Comparison of ENCODE assay signal across 8 cellular contexts in the genomic region with DNA sequence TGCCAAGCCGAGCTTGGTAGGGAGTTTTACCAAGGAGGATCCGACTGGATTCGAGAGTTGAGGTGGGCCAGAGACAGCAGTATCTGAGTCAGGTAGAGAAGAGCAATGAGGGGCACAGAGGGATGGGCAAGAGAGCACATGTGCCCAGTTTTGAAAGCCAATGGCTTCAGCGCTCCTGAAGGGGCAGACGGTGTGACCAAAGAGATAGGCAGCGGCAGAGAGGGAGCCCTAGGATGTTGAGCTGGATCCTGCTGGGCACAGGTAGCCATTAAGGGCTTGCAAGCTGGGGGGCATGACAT. TPM values are rescaled to one million over a fixed set of nuclear protein-coding genes. Genes with fewer than 3 reads are reported as not detected.
DNase-seq lines count a peak whose midpoint lies in the region; ATAC-seq, FAIRE-seq and TF ChIP-seq lines count a peak whose summit lies in the region.

No MANE protein-coding gene starts in this region.

- TF ChIP-seq RAD21 in A549 (conservative IDR thresholded peaks at IDR 0.05 in 1 of 2, IDR thresholded peaks at IDR 0.05 in 1 of 2): no peak

- H3K4me1 ChIP-seq in A549 (peaks cover 30% of the 10 kb centered on the region), duodenal mucosa (ENCODE audit: control insufficient read depth in 1 of 2, insufficient read depth in 2 of 2, low read length in 2 of 2) (peaks cover 44% of the 10 kb centered on the region in 2 donors), mucosa of rectum (ENCODE audit: control insufficient read depth in 2 of 2, insufficient read depth in 2 of 2, low read length in 2 of 2) (peaks cover 29 to 33% of the 10 kb centered on the region in 2 donors)

- CTCF ChIA-PET in A549 (lab: Yijun Ruan, JAX): interaction anchor here (0.6 to 13.8 kb wide), 14 partner anchors 9 to 426 kb away, joined by 3 to 111 read pairs (median 4); no protein-coding TSS in a partner anchor

- H3K27me3 ChIP-seq in duodenal mucosa (ENCODE audit: control insufficient read depth in 1 of 2, insufficient read depth in 2 of 2, low read length in 2 of 2): no peaks in the 10 kb centered on the region
- peaks cover 0 to 3% of the 10 kb centered on the region in 2 donors for H3K27me3 ChIP-seq in mucosa of rectum (ENCODE audit: control insufficient read depth in 2 of 2, insufficient read depth in 2 of 2, low read length in 2 of 2)

- no peak for TF ChIP-seq POLR2A in A549 (IDR thresholded peaks at IDR 0.05; ENCODE audit: low read length)

- H3K36me3 ChIP-seq in duodenal mucosa (ENCODE audit: control insufficient read depth in 1 of 2, insufficient read depth in 2 of 2, low read length in 2 of 2) (peaks cover 18 to 22% of the 10 kb centered on the region in 2 donors), mucosa of rectum (ENCODE audit: control insufficient read depth in 2 of 2, insufficient read depth in 2 of 2, low read length in 2 of 2) (peaks cover 2 to 11% of the 10 kb centered on the region in 2 donors)

- H3K4me3 ChIP-seq in A549: peak overlapping the region; percentile 51
- peak overlapping the region; percentile 77 to 83 for H3K4me3 ChIP-seq in duodenal mucosa (ENCODE audit: low read depth in 1 of 2, low read length in 2 of 2)
- peak overlapping the region; percentile 70 to 74 for H3K4me3 ChIP-seq in mucosa of rectum (ENCODE audit: low read length in 2 of 2)

- H3K9ac ChIP-seq in duodenal mucosa (ENCODE audit: low read depth in 1 of 2, low read length in 2 of 2): peak overlapping the region; percentile 69 to 80
- peak overlapping the region; percentile 68 to 79 for H3K9ac ChIP-seq in mucosa of rectum (ENCODE audit: low read depth in 1 of 2, low read length in 2 of 2)

- no peak for TF ChIP-seq CTCF in A549 (IDR thresholded peaks at IDR 0.05)

- WGBS in A549 (ENCODE audit: missing lambda C conversion rate): 38% methylated on average over 6 of the region's 6 CpGs

- FAIRE-seq in A549 (lab: Jason Lieb, UNC): no peak

- ATAC-seq in A549: no peak
- no peak for ATAC-seq in GM19463 (IDR thresholded peaks at IDR 0.05; ENCODE audit: unreplicated experiment)

- DNase-seq in A549 (ENCODE audit: low read depth in 1 of 2, low spot score in 1 of 2) (no peak), HT-29 (ENCODE audit: low spot score) (peak; percentile 52), MV-4-11 (lab: John Stamatoyannopoulos, UW) (no peak), NOMO-1 treated with DMSO at 0.1 percent for 48 hours (lab: John Stamatoyannopoulos, UW; ENCODE audit: unreplicated experiment) (no peak)
- DNase-seq in activated CD8-positive, alpha-beta memory T cell treated with anti-CD3 and anti-CD28 coated beads, Interleukin-2, amount 50 U/mL, for 4 hours: no peak

- H3K9me3 ChIP-seq in A549 (no peaks in the 10 kb centered on the region), duodenal mucosa (ENCODE audit: control insufficient read depth in 1 of 2, low read length in 2 of 2) (no peaks in the 10 kb centered on the region), mucosa of rectum (ENCODE audit: control insufficient read depth in 2 of 2, low read length in 2 of 2) (no peaks in the 10 kb centered on the region)

- TF ChIP-seq EP300 in A549 (IDR thresholded peaks at IDR 0.05): no peak

- H3K27ac ChIP-seq in A549: peak overlapping the region; percentile 84 to 91
- peak overlapping the region; percentile 73 for H3K27ac ChIP-seq in duodenal mucosa (ENCODE audit: low read depth, low read length)
- H3K27ac ChIP-seq in mucosa of rectum (ENCODE audit: low read depth in 2 of 2, low read length in 2 of 2): peak overlapping the region; percentile 84 to 90

- peak overlapping the region; percentile 91 for H3K4me2 ChIP-seq in A549

- POLR2A ChIA-PET in A549 (lab: Yijun Ruan, JAX): no interaction called here

TF ChIP-seq in A549, 52 proteins besides CTCF, POLR2A, EP300 and RAD21:
- TF ChIP-seq HEYL (CRISPR knock-in tag; IDR thresholded peaks at IDR 0.05): no peak
- no peak for TF ChIP-seq TP53 (CRISPR knock-in tag; IDR thresholded peaks at IDR 0.05)

RNA-seq across cellular contexts. Expression of a gene that starts 0.9 kb away (rescaled TPM):
- 31.8 and 34.7 TPM in 2 replicates for polyA plus RNA-seq in A549 (2011; rRNA removed)
- 42.7 and 58.2 TPM in 2 replicates for polyA plus RNA-seq in A549 (2012; cell fraction: cytosol; rRNA removed)
- 140 and 196 TPM in 2 replicates for polyA plus RNA-seq in A549 (2012; cell fraction: nucleus; rRNA removed)
- 28.5 to 45.2 TPM (median 39.3 TPM) in 3 replicates for polyA plus RNA-seq in A549 (2017; fragmentation: RNase III; extraction: RNeasy Plus Mini Kit Qiagen cat#74134 plus additional on column Dnase treatment)
- polyA minus RNA-seq in A549 (2011; rRNA and poly(A)+ RNA removed): 46.7 and 47.0 TPM in 2 replicates
- total RNA-seq in HT-29 (2014; rRNA removed; shearing (Covaris generic)): 145 and 158 TPM in 2 replicates

RNA-seq across cellular contexts. Expression of a gene that starts 45.9 kb away (rescaled TPM):
- polyA plus RNA-seq in A549 (2011; rRNA removed) (35.5 and 38.2 TPM in 2 replicates), A549 (2017; fragmentation: RNase III; extraction: RNeasy Plus Mini Kit Qiagen cat#74134 plus additional on column Dnase treatment) (15.2 to 16.7 TPM (median 16.3 TPM) in 3 replicates)
- polyA plus RNA-seq in A549 (2012; cell fraction: cytosol; rRNA removed): 6.2 and 8.1 TPM in 2 replicates
- polyA plus RNA-seq in A549 (2012; cell fraction: nucleus; rRNA removed): 8.4 and 9.5 TPM in 2 replicates
- polyA minus RNA-seq in A549 (2011; rRNA and poly(A)+ RNA removed): 56.8 and 59.0 TPM in 2 replicates
- total RNA-seq in HT-29 (2014; rRNA removed; shearing (Covaris generic)): 21.9 and 29.4 TPM in 2 replicates
